ENCODE assay signal across 8 cellular contexts in genomic region chr17:68292689-68293040, GRCh38. TPM values are rescaled to one million over a fixed set of nuclear protein-coding genes. Genes with fewer than 3 reads are reported as not detected.
DNase-seq lines count a peak whose midpoint lies in the region; ATAC-seq and TF ChIP-seq lines count a peak whose summit lies in the region.

No MANE protein-coding gene starts in this region.

- H3F3A ChIP-seq in PC-3 (ENCODE audit: low read length, unreplicated experiment) = no peaks in the 10 kb centered on the region

- no peaks in the 10 kb centered on the region for H3K9me2 ChIP-seq in PC-3 (replicated peaks; ENCODE audit: low read length)
- no peaks in the 10 kb centered on the region for H3K9me2 ChIP-seq in hepatocyte (replicated peaks; ENCODE audit: insufficient read depth)

- H3K27ac ChIP-seq in PC-3 (ENCODE audit: low read length) (peak overlapping the region; percentile 72), hepatocyte (no peak overlapping the region), spleen (peak overlapping the region; percentile 96 to 100 (median 98))

- WGBS in hepatocyte (ENCODE audit: low lambda C conversion rate, missing lambda C conversion rate) = 39% methylated on average over 9 of the region's 9 CpGs
- WGBS in spleen, 5 donors = 50 to 63% (median 60%) methylated on average over 9 of the region's 9 CpGs

- CTCF ChIA-PET in PC-3 (lab: Charles Lee) = no interaction called here

- intact Hi-C loops in PC-3 (cut with micrococcal nuclease) = no loop called here
- intact Hi-C loops in spleen (cut with DNase I; ENCODE audit: low total_unique reads) = loop anchor here (10.0 kb wide), 1 partner anchor 52 kb away; no protein-coding TSS in a partner anchor

- TF ChIP-seq POLR2A in spleen (IDR thresholded peaks at IDR 0.05) = no peak

- H3K27me3 ChIP-seq in PC-3 (ENCODE audit: low read length) (0 out of 2 replicates have a peak, but pooled peaks cover 3% of the 10 kb centered on the region), hepatocyte (peaks cover 75% of the 10 kb centered on the region), spleen (replicated peaks in 1 of 7) (peaks cover 0 to 28% (median 0%) of the 10 kb centered on the region in 7 donors)

- no peaks in the 10 kb centered on the region for H4K20me1 ChIP-seq in PC-3 (ENCODE audit: low read length)
- H4K20me1 ChIP-seq in hepatocyte (ENCODE audit: insufficient read depth, poor library complexity, severe bottlenecking) = no peaks in the 10 kb centered on the region

- H3K9me3 ChIP-seq in PC-3 (ENCODE audit: low read length) = no peaks in the 10 kb centered on the region
- no peaks in the 10 kb centered on the region for H3K9me3 ChIP-seq in hepatocyte (ENCODE audit: low read depth)
- no peaks in the 10 kb centered on the region for H3K9me3 ChIP-seq in spleen

- H3K4me2 ChIP-seq in PC-3 (ENCODE audit: low read length) (peak overlapping the region; percentile 97), hepatocyte (peak overlapping the region; percentile 97)

- H3K4me3 ChIP-seq in PC-3 (ENCODE audit: low read length) (peak overlapping the region; percentile 75), hepatocyte (no peak overlapping the region), spleen (peak overlapping the region; percentile 60 to 94 (median 73))

- BruUV-seq in PC-3 (replicated peaks; lab: Mats Ljungman, UMichigan) = no TSS peak

- H3K4me1 ChIP-seq in PC-3 (ENCODE audit: insufficient read depth, low read length) = peaks cover 33% of the 10 kb centered on the region
- peaks cover 11% of the 10 kb centered on the region for H3K4me1 ChIP-seq in hepatocyte (ENCODE audit: insufficient read depth)
- peaks cover 12 to 94% (median 62%) of the 10 kb centered on the region in 6 donors for H3K4me1 ChIP-seq in spleen

- peak overlapping the region; percentile 89 for H3K9ac ChIP-seq in PC-3 (ENCODE audit: low read length)

- TF ChIP-seq CTCF in PC-3 (conservative IDR thresholded peaks at IDR 0.05; ENCODE audit: low read depth, low read length) = no peak
- no peak for TF ChIP-seq CTCF in hepatocyte (IDR thresholded peaks at IDR 0.05; ENCODE audit: poor library complexity)
- TF ChIP-seq CTCF in spleen (IDR thresholded peaks at IDR 0.05 in 8 of 11, conservative IDR thresholded peaks at IDR 0.05 in 3 of 11) = peak in 1 of 11 experiments; percentile 1

- POLR2A ChIA-PET in PC-3 (lab: Charles Lee; ENCODE audit: unreplicated experiment) = no interaction called here

- H3K36me3 ChIP-seq in PC-3 (ENCODE audit: low read depth, low read length) (no peaks in the 10 kb centered on the region), hepatocyte (replicated peaks; ENCODE audit: insufficient read depth, low read depth) (no peaks in the 10 kb centered on the region), spleen (no peaks in the 10 kb centered on the region)

- H2AFZ ChIP-seq in PC-3 (ENCODE audit: low read length) = peak overlapping the region; percentile 76
- no peak overlapping the region for H2AFZ ChIP-seq in hepatocyte

- DNase-seq in NCI-H526 treated with DMSO at 0.1 percent for 48 hours (lab: John Stamatoyannopoulos, UW) (peak; percentile 38), NCI-H526 (lab: John Stamatoyannopoulos, UW) (no peak), PC-3 (no peak), hepatocyte (ENCODE audit: low spot score) (no peak), spleen (no peak), SW480 (ENCODE audit: low spot score) (no peak), NCI-H1436 treated with DMSO at 0.1 percent for 48 hours (lab: John Stamatoyannopoulos, UW) (no peak)

- no peak for ATAC-seq in PC-3
- no peak for ATAC-seq in GM21717 (IDR thresholded peaks at IDR 0.05; ENCODE audit: unreplicated experiment)

- no peaks in the 10 kb centered on the region for H3K79me2 ChIP-seq in PC-3 (ENCODE audit: low read length)
- no peaks in the 10 kb centered on the region for H3K79me2 ChIP-seq in hepatocyte

RNA-seq across cellular contexts. Expression of gene ARSG, which starts 1.4 kb away (rescaled TPM):
- 1.3 and 2.1 TPM in 2 replicates for total RNA-seq in PC-3 (2014; rRNA removed)
- 1.3 and 3.5 TPM in 2 replicates for total RNA-seq in hepatocyte
- polyA plus RNA-seq in hepatocyte = 1.2 and 1.4 TPM in 2 replicates
- total RNA-seq in spleen = 10 to 100 TPM; 10.4 to 24.3 (median 18.7) TPM
- 1 to 10 TPM; 1.5 to 2.3 (median 2.1) TPM for polyA plus RNA-seq in spleen

RNA-seq across cellular contexts. Expression of gene SLC16A6, which starts 1.7 kb away (rescaled TPM):
- total RNA-seq in PC-3 (2014; rRNA removed) (1.2 and 1.4 TPM in 2 replicates), hepatocyte (0.44 TPM in 1 of 2 replicates, not detected in the other), spleen (1 to 10 TPM; 4.4 to 8.7 (median 7.1) TPM)
- polyA plus RNA-seq in hepatocyte (0.06 and 0.17 TPM in 2 replicates), spleen (1 to 10 TPM; 1.5 to 2.1 (median 1.8) TPM)

RNA-seq across cellular contexts. Expression of gene AMZ2, which starts 44.8 kb away (rescaled TPM):
- 81.1 and 88.5 TPM in 2 replicates for total RNA-seq in PC-3 (2014; rRNA removed)
- total RNA-seq in hepatocyte = 58.8 and 64.7 TPM in 2 replicates
- 51.6 and 53.1 TPM in 2 replicates for polyA plus RNA-seq in hepatocyte
- total RNA-seq in spleen = 10 to 100 TPM; 40.4 to 55.0 (median 49.2) TPM
- polyA plus RNA-seq in spleen = 10 to 100 TPM; 60.1 to 75.1 (median 64.4) TPM
